1 cellular context compared by ENCODE assay signal in the genomic region with DNA sequence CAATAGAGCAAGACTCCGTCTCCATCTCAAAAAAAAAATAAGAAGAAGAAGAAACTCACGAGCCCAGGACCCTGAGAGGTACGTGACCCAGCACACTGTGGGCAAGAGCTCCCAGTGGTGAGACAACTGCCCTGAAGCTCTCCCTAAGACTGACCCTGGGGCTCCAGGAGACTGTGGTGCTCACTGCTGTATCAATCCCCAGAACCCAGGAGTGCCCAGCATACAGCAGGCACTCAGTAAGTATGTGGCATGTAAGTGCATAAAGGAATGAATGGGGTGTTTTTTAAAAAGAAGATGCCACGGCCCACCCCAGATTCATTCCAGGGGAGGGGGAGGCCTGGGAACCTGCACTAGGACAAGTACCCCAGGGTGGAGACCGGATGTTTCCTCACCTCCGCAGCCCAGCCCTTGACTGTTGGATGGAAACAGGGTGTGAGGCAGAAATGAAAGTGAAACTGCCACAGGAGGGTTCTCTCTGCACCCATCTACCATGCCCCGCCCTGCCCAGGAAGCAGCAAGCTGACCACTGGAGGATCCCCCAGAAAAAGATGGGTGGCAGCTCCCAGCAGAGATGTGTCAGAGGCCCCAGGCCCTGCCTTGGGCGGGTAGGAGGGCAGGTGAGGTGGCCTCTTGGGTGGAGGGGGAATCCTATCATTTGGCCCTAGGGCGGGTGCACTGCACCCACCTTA.
TF ChIP-seq lines count a peak whose summit lies in the region.

No MANE protein-coding gene starts in this region.

TF ChIP-seq in GM12878, 131 proteins besides CTCF, POLR2A, EP300 and RAD21 (continued from another document):
- TF ChIP-seq, protein P1, sequence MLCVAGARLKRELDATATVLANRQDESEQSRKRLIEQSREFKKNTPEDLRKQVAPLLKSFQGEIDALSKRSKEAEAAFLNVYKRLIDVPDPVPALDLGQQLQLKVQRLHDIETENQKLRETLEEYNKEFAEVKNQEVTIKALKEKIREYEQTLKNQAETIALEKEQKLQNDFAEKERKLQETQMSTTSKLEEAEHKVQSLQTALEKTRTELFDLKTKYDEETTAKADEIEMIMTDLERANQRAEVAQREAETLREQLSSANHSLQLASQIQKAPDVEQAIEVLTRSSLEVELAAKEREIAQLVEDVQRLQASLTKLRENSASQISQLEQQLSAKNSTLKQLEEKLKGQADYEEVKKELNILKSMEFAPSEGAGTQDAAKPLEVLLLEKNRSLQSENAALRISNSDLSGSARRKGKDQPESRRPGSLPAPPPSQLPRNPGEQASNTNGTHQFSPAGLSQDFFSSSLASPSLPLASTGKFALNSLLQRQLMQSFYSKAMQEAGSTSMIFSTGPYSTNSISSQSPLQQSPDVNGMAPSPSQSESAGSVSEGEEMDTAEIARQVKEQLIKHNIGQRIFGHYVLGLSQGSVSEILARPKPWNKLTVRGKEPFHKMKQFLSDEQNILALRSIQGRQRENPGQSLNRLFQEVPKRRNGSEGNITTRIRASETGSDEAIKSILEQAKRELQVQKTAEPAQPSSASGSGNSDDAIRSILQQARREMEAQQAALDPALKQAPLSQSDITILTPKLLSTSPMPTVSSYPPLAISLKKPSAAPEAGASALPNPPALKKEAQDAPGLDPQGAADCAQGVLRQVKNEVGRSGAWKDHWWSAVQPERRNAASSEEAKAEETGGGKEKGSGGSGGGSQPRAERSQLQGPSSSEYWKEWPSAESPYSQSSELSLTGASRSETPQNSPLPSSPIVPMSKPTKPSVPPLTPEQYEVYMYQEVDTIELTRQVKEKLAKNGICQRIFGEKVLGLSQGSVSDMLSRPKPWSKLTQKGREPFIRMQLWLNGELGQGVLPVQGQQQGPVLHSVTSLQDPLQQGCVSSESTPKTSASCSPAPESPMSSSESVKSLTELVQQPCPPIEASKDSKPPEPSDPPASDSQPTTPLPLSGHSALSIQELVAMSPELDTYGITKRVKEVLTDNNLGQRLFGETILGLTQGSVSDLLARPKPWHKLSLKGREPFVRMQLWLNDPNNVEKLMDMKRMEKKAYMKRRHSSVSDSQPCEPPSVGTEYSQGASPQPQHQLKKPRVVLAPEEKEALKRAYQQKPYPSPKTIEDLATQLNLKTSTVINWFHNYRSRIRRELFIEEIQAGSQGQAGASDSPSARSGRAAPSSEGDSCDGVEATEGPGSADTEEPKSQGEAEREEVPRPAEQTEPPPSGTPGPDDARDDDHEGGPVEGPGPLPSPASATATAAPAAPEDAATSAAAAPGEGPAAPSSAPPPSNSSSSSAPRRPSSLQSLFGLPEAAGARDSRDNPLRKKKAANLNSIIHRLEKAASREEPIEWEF (IDR thresholded peaks at IDR 0.05; ENCODE audit: insufficient replicate concordance, low read depth, low read length) = no peak
- TF ChIP-seq IKZF1 (conservative IDR thresholded peaks at IDR 0.05) (peak; percentile 61), SIX5 (IDR thresholded peaks at IDR 0.05; ENCODE audit: low read depth, low read length, severe bottlenecking) (no peak), YY1 (IDR thresholded peaks at IDR 0.05; ENCODE audit: low read depth, low read length) (no peak), SMC3 (IDR thresholded peaks at IDR 0.05; ENCODE audit: borderline replicate concordance, low read length) (peak; percentile 2; the same call in 1 of the 2 replicates), CBX3 (IDR thresholded peaks at IDR 0.05; ENCODE audit: borderline replicate concordance, low read depth) (no peak), PML (IDR thresholded peaks at IDR 0.05; ENCODE audit: low read length) (no peak), RELA (IDR thresholded peaks at IDR 0.05; ENCODE audit: borderline replicate concordance, partially characterized antibody) (no peak), FOXM1 (IDR thresholded peaks at IDR 0.05; ENCODE audit: low read depth, low read length) (no peak), NR2F1 (conservative IDR thresholded peaks at IDR 0.05) (no peak), SUPT20H (IDR thresholded peaks at IDR 0.05; ENCODE audit: borderline replicate concordance, control insufficient read depth, low read depth, low read length) (no peak), IRF4 (IDR thresholded peaks at IDR 0.05; ENCODE audit: low read depth, low read length) (no peak)
- TF ChIP-seq, protein P2, sequence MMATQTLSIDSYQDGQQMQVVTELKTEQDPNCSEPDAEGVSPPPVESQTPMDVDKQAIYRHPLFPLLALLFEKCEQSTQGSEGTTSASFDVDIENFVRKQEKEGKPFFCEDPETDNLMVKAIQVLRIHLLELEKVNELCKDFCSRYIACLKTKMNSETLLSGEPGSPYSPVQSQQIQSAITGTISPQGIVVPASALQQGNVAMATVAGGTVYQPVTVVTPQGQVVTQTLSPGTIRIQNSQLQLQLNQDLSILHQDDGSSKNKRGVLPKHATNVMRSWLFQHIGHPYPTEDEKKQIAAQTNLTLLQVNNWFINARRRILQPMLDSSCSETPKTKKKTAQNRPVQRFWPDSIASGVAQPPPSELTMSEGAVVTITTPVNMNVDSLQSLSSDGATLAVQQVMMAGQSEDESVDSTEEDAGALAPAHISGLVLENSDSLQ (IDR thresholded peaks at IDR 0.05) = no peak
